Comparison of ENCODE assay signal across 39 cellular contexts in the genomic region with DNA sequence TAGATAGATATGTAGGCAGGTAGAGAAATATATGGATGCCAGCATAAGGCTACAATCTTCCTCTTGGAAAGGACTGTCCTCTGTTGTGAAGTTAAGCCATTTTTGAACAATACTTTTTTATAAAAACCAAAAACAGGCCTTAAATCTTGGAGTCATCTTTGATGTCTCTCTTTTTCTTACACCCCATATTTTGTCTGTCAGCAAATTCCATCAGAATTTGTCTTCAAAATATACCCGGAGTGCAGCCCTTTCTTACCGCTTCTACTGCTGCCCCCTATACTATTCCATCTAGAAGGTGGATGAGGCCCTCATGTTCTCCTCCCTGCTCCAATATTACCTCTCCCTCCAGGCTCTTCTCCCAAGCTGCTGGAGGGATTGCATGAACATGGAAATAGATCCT.
"Had no signal": no experiment of that assay in that cellular context is flagged by ENCODE, and none has a peak within 500 bp of the region (broad histone marks: within the 10 kb centered on the region; RNA-seq: fewer than 3 reads in every experiment).

No MANE protein-coding gene starts in this region.

- ATAC-seq: activated naive CD4-positive, alpha-beta T cell treated with anti-CD3 and anti-CD28 coated beads, Interleukin-2, amount 50 U/mL, for 72 hours; activated naive CD8-positive, alpha-beta T cell treated with anti-CD3 and anti-CD28 coated beads, Interleukin-2, amount 50 U/mL, for 24 hours; activated T-cell treated with anti-CD3 and anti-CD28 coated beads, Interleukin-2, amount 50 U/mL, for 4 hours; activated T-cell treated with anti-CD3 and anti-CD28 coated beads, Interleukin-2, amount 50 U/mL, for 72 hours; activated T-helper 17 cell treated with anti-CD3 and anti-CD28 coated beads, Interleukin-2, amount 50 U/mL, for 72 hours; body of pancreas had no signal

- H3K4me3 Mint-ChIP-seq: activated naive CD4-positive, alpha-beta T cell treated with anti-CD3 and anti-CD28 coated beads for 36 hours; activated naive CD4-positive, alpha-beta T cell treated with anti-CD3 and anti-CD28 coated beads, Interleukin-2, amount 10 ng/mL, durations not matched to agents 7 days and 5 days; activated naive CD4-positive, alpha-beta T cell treated with anti-CD3 and anti-CD28 coated beads, Interleukin-2, amount 50 U/mL, for 24 hours; activated naive CD8-positive, alpha-beta T cell; activated naive CD8-positive, alpha-beta T cell treated with anti-CD3 and anti-CD28 coated beads for 36 hours; activated naive CD8-positive, alpha-beta T cell treated with anti-CD3 and anti-CD28 coated beads, Interleukin-2, amount 10 ng/mL, durations not matched to agents 7 days and 5 days; activated naive CD8-positive, alpha-beta T cell treated with anti-CD3 and anti-CD28 coated beads, Interleukin-2, amount 50 U/mL, for 24 hours; activated T-cell treated with anti-CD3 and anti-CD28 coated beads, Interleukin-2, amount 50 U/mL, for 24 hours; activated T-cell treated with anti-CD3 and anti-CD28 coated beads, Interleukin-2, amount 50 U/mL, for 4 hours; activated T-cell treated with anti-CD3 and anti-CD28 coated beads, Interleukin-2, amount 50 U/mL, for 72 hours; activated T-helper 1 cell treated with anti-CD3 and anti-CD28 coated beads, Interleukin-12 subunit alpha, Interleukin-12 subunit beta, Interleukin-2, Interleukin-4 antibody, amounts not matched to agents 30 ng/mL and 10 ng/mL and 1 ng/mL, durations not matched to agents 14 hours and 24 hours and 36 hours; activated T-helper 17 cell treated with anti-CD3 and anti-CD28 coated beads, Interleukin-2, amount 50 U/mL, for 72 hours; brain; central memory CD8-positive, alpha-beta T cell had no signal

- H3K27ac ChIP-seq: adrenal gland, ascending aorta, body of pancreas, brain microvascular endothelial cell, breast epithelium, cardiac muscle cell had no signal

- H3K4me1 Mint-ChIP-seq: activated naive CD4-positive, alpha-beta T cell treated with anti-CD3 and anti-CD28 coated beads, Interleukin-2, amount 10 ng/mL, durations not matched to agents 7 days and 5 days; activated naive CD4-positive, alpha-beta T cell treated with anti-CD3 and anti-CD28 coated beads, Interleukin-2, amount 50 U/mL, for 24 hours; activated naive CD8-positive, alpha-beta T cell treated with anti-CD3 and anti-CD28 coated beads for 36 hours; activated naive CD8-positive, alpha-beta T cell treated with anti-CD3 and anti-CD28 coated beads, Interleukin-2, amount 10 ng/mL, durations not matched to agents 7 days and 5 days; activated naive CD8-positive, alpha-beta T cell treated with anti-CD3 and anti-CD28 coated beads, Interleukin-2, amount 50 U/mL, for 24 hours; activated T-helper 17 cell treated with anti-CD3 and anti-CD28 coated beads, Interleukin-2, amount 50 U/mL, for 72 hours; brain; central memory CD8-positive, alpha-beta T cell had no signal

- H3K9me3 ChIP-seq: adrenal gland, ascending aorta, body of pancreas had no signal

- DNase-seq: activated effector memory CD4-positive, alpha-beta T cell treated with anti-CD3 and anti-CD28 coated beads, Interleukin-2, amount 50 U/mL, for 16 hours; activated effector memory CD4-positive, alpha-beta T cell treated with Interleukin-2 at 50 U/mL for 16 hours; activated gamma-delta T cell; activated gamma-delta T cell treated with Interleukin-2 at 50 U/mL for 16 hours; activated naive CD4-positive, alpha-beta T cell; activated naive CD4-positive, alpha-beta T cell treated with anti-CD3 and anti-CD28 coated beads for 36 hours; activated naive CD4-positive, alpha-beta T cell treated with anti-CD3 and anti-CD28 coated beads, Interleukin-2, amount 10 ng/mL, durations not matched to agents 7 days and 5 days; activated naive CD4-positive, alpha-beta T cell treated with anti-CD3 and anti-CD28 coated beads, Interleukin-2, amount 50 U/mL, for 16 hours; activated naive CD4-positive, alpha-beta T cell treated with Interleukin-2 at 50 U/mL for 16 hours; activated naive CD8-positive, alpha-beta T cell treated with anti-CD3 and anti-CD28 coated beads for 36 hours; activated naive CD8-positive, alpha-beta T cell treated with anti-CD3 and anti-CD28 coated beads, Interleukin-2, amount 10 ng/mL, durations not matched to agents 7 days and 5 days; activated naive CD8-positive, alpha-beta T cell treated with anti-CD3 and anti-CD28 coated beads, Interleukin-2, amount 50 U/mL, for 24 hours; activated T-cell treated with anti-CD3 and anti-CD28 coated beads, Interleukin-2, amount 50 U/mL, for 1 hour; activated T-cell treated with anti-CD3 and anti-CD28 coated beads, Interleukin-2, amount 50 U/mL, for 24 hours; activated T-cell treated with anti-CD3 and anti-CD28 coated beads, Interleukin-2, amount 50 U/mL, for 4 hours; activated T-cell treated with anti-CD3 and anti-CD28 coated beads, Interleukin-2, amount 50 U/mL, for 48 hours; activated T-cell treated with anti-CD3 and anti-CD28 coated beads, Interleukin-2, amount 50 U/mL, for 72 hours; adrenal gland; amniotic stem cell; amygdala; anterior cingulate cortex; aorta; body of pancreas; brain microvascular endothelial cell; caudate nucleus; central memory CD4-positive, alpha-beta T cell; cerebellar nuclear complex had no signal

- H3K4me1 ChIP-seq: adrenal gland, ascending aorta, breast epithelium had no signal

- H3K27ac Mint-ChIP-seq: activated naive CD4-positive, alpha-beta T cell treated with anti-CD3 and anti-CD28 coated beads for 36 hours; activated naive CD4-positive, alpha-beta T cell treated with anti-CD3 and anti-CD28 coated beads, Interleukin-2, amount 10 ng/mL, durations not matched to agents 7 days and 5 days; activated naive CD4-positive, alpha-beta T cell treated with anti-CD3 and anti-CD28 coated beads, Interleukin-2, amount 50 U/mL, for 24 hours; activated naive CD4-positive, alpha-beta T cell treated with anti-CD3 and anti-CD28 coated beads, Interleukin-2, amount 50 U/mL, for 72 hours; activated naive CD8-positive, alpha-beta T cell; activated naive CD8-positive, alpha-beta T cell treated with anti-CD3 and anti-CD28 coated beads for 36 hours; activated naive CD8-positive, alpha-beta T cell treated with anti-CD3 and anti-CD28 coated beads, Interleukin-2, amount 10 ng/mL, durations not matched to agents 7 days and 5 days; activated naive CD8-positive, alpha-beta T cell treated with anti-CD3 and anti-CD28 coated beads, Interleukin-2, amount 50 U/mL, for 24 hours; activated T-cell treated with anti-CD3 and anti-CD28 coated beads, Interleukin-2, amount 50 U/mL, for 24 hours; activated T-cell treated with anti-CD3 and anti-CD28 coated beads, Interleukin-2, amount 50 U/mL, for 72 hours; activated T-helper 1 cell treated with anti-CD3 and anti-CD28 coated beads, Interleukin-12 subunit alpha, Interleukin-12 subunit beta, Interleukin-2, Interleukin-4 antibody, amounts not matched to agents 30 ng/mL and 10 ng/mL and 1 ng/mL, durations not matched to agents 14 hours and 24 hours and 36 hours; activated T-helper 17 cell treated with anti-CD3 and anti-CD28 coated beads, Interleukin-2, amount 50 U/mL, for 72 hours had no signal

- FAIRE-seq: astrocyte, bronchial epithelial cell had no signal

- H3K4me3 ChIP-seq: adrenal gland, ascending aorta, body of pancreas, breast epithelium, cardiac muscle cell had no signal

- H3K36me3 ChIP-seq: adrenal gland, ascending aorta, brain microvascular endothelial cell, breast epithelium, cardiac muscle cell had no signal

- H3K27me3 Mint-ChIP-seq: activated naive CD4-positive, alpha-beta T cell treated with anti-CD3 and anti-CD28 coated beads, Interleukin-2, amount 10 ng/mL, durations not matched to agents 7 days and 5 days; activated naive CD8-positive, alpha-beta T cell; activated naive CD8-positive, alpha-beta T cell treated with anti-CD3 and anti-CD28 coated beads for 36 hours; activated naive CD8-positive, alpha-beta T cell treated with anti-CD3 and anti-CD28 coated beads, Interleukin-2, amount 10 ng/mL, durations not matched to agents 7 days and 5 days; activated naive CD8-positive, alpha-beta T cell treated with anti-CD3 and anti-CD28 coated beads, Interleukin-2, amount 50 U/mL, for 24 hours; activated T-cell treated with anti-CD3 and anti-CD28 coated beads, Interleukin-2, amount 50 U/mL, for 24 hours; activated T-helper 17 cell treated with anti-CD3 and anti-CD28 coated beads, Interleukin-2, amount 50 U/mL, for 72 hours; central memory CD8-positive, alpha-beta T cell had no signal

- H3K9me3 Mint-ChIP-seq: activated naive CD8-positive, alpha-beta T cell treated with anti-CD3 and anti-CD28 coated beads, Interleukin-2, amount 50 U/mL, for 24 hours had no signal

- H3K36me3 Mint-ChIP-seq: activated naive CD4-positive, alpha-beta T cell treated with anti-CD3 and anti-CD28 coated beads, Interleukin-2, amount 10 ng/mL, durations not matched to agents 7 days and 5 days; activated naive CD4-positive, alpha-beta T cell treated with anti-CD3 and anti-CD28 coated beads, Interleukin-2, amount 50 U/mL, for 72 hours; activated naive CD8-positive, alpha-beta T cell; activated naive CD8-positive, alpha-beta T cell treated with anti-CD3 and anti-CD28 coated beads for 36 hours; activated naive CD8-positive, alpha-beta T cell treated with anti-CD3 and anti-CD28 coated beads, Interleukin-2, amount 10 ng/mL, durations not matched to agents 7 days and 5 days; brain had no signal

- H3K27me3 ChIP-seq: adrenal gland, ascending aorta, body of pancreas, brain microvascular endothelial cell, cardiac muscle cell had no signal
